Comparison of ENCODE assay signal across 20 cellular contexts in the genomic region with DNA sequence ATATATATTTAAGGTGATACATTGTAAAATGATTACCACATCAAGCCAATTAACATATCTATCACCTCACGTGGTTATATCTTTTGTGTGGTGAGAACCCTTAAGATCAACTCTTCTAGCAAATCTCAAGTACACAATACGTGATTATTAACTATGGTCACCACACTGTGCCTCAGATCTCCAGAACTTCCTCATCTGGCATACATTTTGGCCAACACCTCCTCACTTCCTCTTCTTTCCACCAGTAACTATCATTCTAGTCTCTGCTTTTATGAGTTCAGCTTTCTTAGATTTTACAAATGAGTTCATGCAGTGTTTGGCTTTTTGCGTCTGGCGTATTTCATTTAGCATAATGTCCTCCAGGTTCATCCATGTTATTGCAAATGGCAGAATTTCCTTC. TPM values are rescaled to one million over a fixed set of nuclear protein-coding genes. Genes with fewer than 3 reads are reported as not detected.
DNase-seq lines count a peak whose midpoint lies in the region; ATAC-seq, FAIRE-seq and TF ChIP-seq lines count a peak whose summit lies in the region.
"Had no signal": no experiment of that assay in that cellular context is flagged by ENCODE, and none has a peak within 500 bp of the region (broad histone marks: within the 10 kb centered on the region; RNA-seq: fewer than 3 reads in every experiment).

No MANE protein-coding gene starts in this region.

- ATAC-seq in HG03354 (IDR thresholded peaks at IDR 0.05; ENCODE audit: poor library complexity, severe bottlenecking, unreplicated experiment) (peak; percentile 42), naive B cell (ENCODE audit: low read depth in 2 of 2) (peak; percentile 92 to 95), GM19397 (IDR thresholded peaks at IDR 0.05; ENCODE audit: unreplicated experiment) (no peak)
- ATAC-seq: left lobe of liver; natural killer cell treated with Interleukin-12 subunit alpha and Interleukin-12 subunit beta and Interleukin-15 and Interleukin-18, amount 100 ng/mL, for 72 hours had no signal

- H3K4me1 Mint-ChIP-seq in naive B cell, result peaks cover 39 to 59% (median 59%) of the 10 kb centered on the region in 3 donors

- H3K36me3 ChIP-seq in WERI-Rb-1, result no peaks in the 10 kb centered on the region

- FAIRE-seq in GM18507 (lab: Jason Lieb, UNC), result peak; percentile 66
- FAIRE-seq: endometrium had no signal

- H3K9me3 ChIP-seq in WERI-Rb-1 (ENCODE audit: severe bottlenecking), result no peaks in the 10 kb centered on the region

- H3K27ac Mint-ChIP-seq in naive B cell, result peak overlapping the region in 4 of 6 donors; percentile 22 to 86 (median 35)
- H3K27ac Mint-ChIP-seq: H9; natural killer cell treated with Interleukin-12 subunit alpha and Interleukin-12 subunit beta and Interleukin-15 and Interleukin-18, amount 100 ng/mL, for 72 hours had no signal

- no peak overlapping the region for H3K4me3 ChIP-seq in WERI-Rb-1 (ENCODE audit: low read depth, low read length)
- H3K4me3 ChIP-seq: SK-N-MC had no signal

- peak overlapping the region in 2 of 8 donors; percentile 42 to 45 for H3K4me3 Mint-ChIP-seq in naive B cell
- H3K4me3 Mint-ChIP-seq: H9; natural killer cell treated with Interleukin-12 subunit alpha and Interleukin-12 subunit beta and Interleukin-15 and Interleukin-18, amount 100 ng/mL, for 72 hours had no signal

- H3K27me3 Mint-ChIP-seq in naive B cell, result no peaks in the 10 kb centered on the region
- H3K27me3 Mint-ChIP-seq: natural killer cell treated with Interleukin-12 subunit alpha and Interleukin-12 subunit beta and Interleukin-15 and Interleukin-18, amount 100 ng/mL, for 72 hours had no signal

- peaks cover 12% of the 10 kb centered on the region for H3K27me3 ChIP-seq in WERI-Rb-1 (ENCODE audit: insufficient read depth, low read depth, severe bottlenecking)

- peaks cover 0 to 5% of the 10 kb centered on the region in 2 donors for H3K36me3 Mint-ChIP-seq in naive B cell
- H3K36me3 Mint-ChIP-seq: natural killer cell treated with Interleukin-12 subunit alpha and Interleukin-12 subunit beta and Interleukin-15 and Interleukin-18, amount 100 ng/mL, for 72 hours had no signal

- no peaks in the 10 kb centered on the region for H3K9me3 Mint-ChIP-seq in naive B cell
- H3K9me3 Mint-ChIP-seq: natural killer cell treated with Interleukin-12 subunit alpha and Interleukin-12 subunit beta and Interleukin-15 and Interleukin-18, amount 100 ng/mL, for 72 hours had no signal

- TF ChIP-seq CTCF in WERI-Rb-1 (IDR thresholded peaks at IDR 0.05; ENCODE audit: low read depth, low read length), result no peak

- DNase-seq in GM18507 (ENCODE audit: extremely low spot score, insufficient read length, low read depth) (no peak), SKM-1 (lab: John Stamatoyannopoulos, UW; ENCODE audit: unreplicated experiment) (peak; percentile 64), naive B cell (peak; percentile 33), NCI-H526 (lab: John Stamatoyannopoulos, UW) (no peak), WERI-Rb-1 (no peak), NCI-H2107 treated with DMSO at 0.1 percent for 48 hours (lab: John Stamatoyannopoulos, UW; ENCODE audit: unreplicated experiment) (no peak)
- DNase-seq: activated effector memory CD4-positive, alpha-beta T cell treated with Interleukin-2 at 50 U/mL for 16 hours; anterior cingulate cortex; cerebellar nuclear complex; H9; IMR-90; NCI-H1417 treated with DMSO at 0.1 percent for 48 hours; NCI-H345 had no signal

- H3K27ac ChIP-seq in WERI-Rb-1, result no peak overlapping the region
- H3K27ac ChIP-seq: SK-N-MC, VCaP had no signal

RNA-seq across cellular contexts. Expression of a gene that starts 35.9 kb away (rescaled TPM):
- polyA plus RNA-seq in naive B cell (ENCODE audit: low read depth in 6 of 6), result not detected
- polyA plus RNA-seq: IMR-90 had no signal

RNA-seq across cellular contexts. Expression of a gene that starts 57.5 kb away (rescaled TPM):
- 10 to 100 TPM; 24.5 to 32.4 (median 27.7) TPM for polyA plus RNA-seq in naive B cell (ENCODE audit: low read depth in 6 of 6)

Comparison
In these comparisons a context has a peak if more than half of its experiments do, and no peak if none do; other contexts are left out.
1. DNase-seq: peak in SKM-1 (single experiment) and naive B cell (single experiment); none in GM18507 (single experiment), NCI-H526 (0 of 2), WERI-Rb-1 (single experiment) and NCI-H2107 treated with DMSO at 0.1 percent for 48 hours (single experiment).